8 cellular contexts compared by ENCODE assay signal in the genomic region with DNA sequence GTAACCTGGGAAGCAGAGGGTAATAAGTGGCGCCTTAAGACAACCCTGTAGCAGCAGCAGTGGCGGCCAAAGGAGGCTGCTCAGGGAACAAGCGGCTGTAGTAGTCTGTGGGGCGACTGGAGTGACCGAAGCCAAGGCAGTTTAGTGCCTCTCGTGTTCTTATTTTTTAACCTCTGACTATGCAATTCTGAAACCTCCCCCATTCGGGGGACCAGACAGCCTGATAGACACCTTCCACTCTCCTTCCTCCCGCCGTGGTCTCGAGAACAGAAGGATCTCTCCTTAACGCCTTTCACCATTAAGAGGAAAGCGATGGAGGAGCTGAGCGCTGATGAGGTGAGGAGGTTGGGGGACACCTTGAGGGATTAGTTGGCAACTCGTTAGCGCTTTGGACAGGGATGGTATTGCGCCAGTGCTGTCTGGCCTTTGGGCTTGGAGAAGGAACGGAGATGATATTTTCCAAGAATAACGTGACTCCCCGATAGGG. TPM values are rescaled to one million over a fixed set of nuclear protein-coding genes. Genes with fewer than 3 reads are reported as not detected.
DNase-seq lines count a peak whose midpoint lies in the region; ATAC-seq and TF ChIP-seq lines count a peak whose summit lies in the region.

No MANE protein-coding gene starts in this region.

- peak; percentile 34 for TF ChIP-seq CTCF in HEK293 (tag by site-specific recombination; IDR thresholded peaks at IDR 0.05)

- peak overlapping the region; percentile 94 for H3K27ac ChIP-seq in HEK293 (ENCODE audit: extremely low read depth, low read depth, low read length)
- H3K27ac ChIP-seq in skeletal muscle tissue (ENCODE audit: low read depth, low read length): peak overlapping the region; percentile 99

- peak overlapping the region; percentile 99 for H3K4me3 ChIP-seq in HEK293 (ENCODE audit: low read depth, low read length)
- peak overlapping the region; percentile 90 for H3K4me3 ChIP-seq in iPS-18c (ENCODE audit: insufficient read depth, low read depth, low read length)
- peak overlapping the region; percentile 98 to 100 (median 98) for H3K4me3 ChIP-seq in skeletal muscle tissue (ENCODE audit: low read length in 3 of 3)

- H3K4me3 Mint-ChIP-seq in activated CD8-positive, alpha-beta memory T cell treated with anti-CD3 and anti-CD28 coated beads, Interleukin-2, amount 10 ng/mL, durations not matched to agents 7 days and 5 days: peak overlapping the region; percentile 87

- H3K36me3 ChIP-seq in HEK293 (ENCODE audit: control insufficient read depth in 2 of 2, insufficient read depth in 1 of 2, low read length in 2 of 2) (peaks cover 4 to 9% of the 10 kb centered on the region in 2 experiments; a peak in 2 of 3 replicates), skeletal muscle tissue (ENCODE audit: control insufficient read depth in 3 of 3, insufficient read depth in 3 of 3, low read length in 3 of 3) (peaks cover 2 to 12% (median 3%) of the 10 kb centered on the region in 3 donors)

- peak overlapping the region; percentile 90 for H3K27ac Mint-ChIP-seq in activated CD8-positive, alpha-beta memory T cell treated with anti-CD3 and anti-CD28 coated beads, Interleukin-2, amount 10 ng/mL, durations not matched to agents 7 days and 5 days

- H3K9me3 ChIP-seq in HEK293 (ENCODE audit: control insufficient read depth, insufficient read depth, low read depth, low read length) (no peaks in the 10 kb centered on the region), iPS-18c (ENCODE audit: control insufficient read depth, insufficient read depth, low read length) (no peaks in the 10 kb centered on the region), skeletal muscle tissue (ENCODE audit: control insufficient read depth in 3 of 3, low read length in 3 of 3) (no peaks in the 10 kb centered on the region)

- no peaks in the 10 kb centered on the region for H3K27me3 ChIP-seq in skeletal muscle tissue (ENCODE audit: control insufficient read depth in 3 of 3, insufficient read depth in 3 of 3, low read length in 3 of 3)

- H3K36me3 Mint-ChIP-seq in activated CD8-positive, alpha-beta memory T cell treated with anti-CD3 and anti-CD28 coated beads, Interleukin-2, amount 10 ng/mL, durations not matched to agents 7 days and 5 days: peaks cover 3% of the 10 kb centered on the region

- POLR2A ChIA-PET in HEK293 (lab: Yijun Ruan, JAX): interaction anchor here (0.5 to 3.1 kb wide), 6 partner anchors 29 to 176 kb away, joined by 3 to 26 read pairs (median 4); partner anchors contain the start of genes CTNNBIP1, KIF1B, LZIC and NMNAT1

- no peaks in the 10 kb centered on the region for H3K27me3 Mint-ChIP-seq in activated CD8-positive, alpha-beta memory T cell treated with anti-CD3 and anti-CD28 coated beads, Interleukin-2, amount 10 ng/mL, durations not matched to agents 7 days and 5 days

- H3K4me1 Mint-ChIP-seq in activated CD8-positive, alpha-beta memory T cell treated with anti-CD3 and anti-CD28 coated beads, Interleukin-2, amount 10 ng/mL, durations not matched to agents 7 days and 5 days: peaks cover 24% of the 10 kb centered on the region

- H3K4me1 ChIP-seq in HEK293 (ENCODE audit: control insufficient read depth, insufficient read depth, low read length) (no peaks in the 10 kb centered on the region), skeletal muscle tissue (ENCODE audit: control insufficient read depth in 3 of 3, insufficient read depth in 3 of 3, low read length in 3 of 3) (peaks cover 13 to 21% (median 13%) of the 10 kb centered on the region in 3 donors)

- no peaks in the 10 kb centered on the region for H3K9me3 Mint-ChIP-seq in activated CD8-positive, alpha-beta memory T cell treated with anti-CD3 and anti-CD28 coated beads, Interleukin-2, amount 10 ng/mL, durations not matched to agents 7 days and 5 days (ENCODE audit: low read depth)

- ATAC-seq in activated CD8-positive, alpha-beta memory T cell treated with anti-CD3 and anti-CD28 coated beads, Interleukin-2, amount 10 ng/mL, durations not matched to agents 7 days and 5 days: peak; percentile 25

- DNase-seq in activated CD8-positive, alpha-beta memory T cell treated with anti-CD3 and anti-CD28 coated beads, Interleukin-2, amount 10 ng/mL, durations not matched to agents 7 days and 5 days: peak; percentile 51
- no peak for DNase-seq in activated CD8-positive, alpha-beta memory T cell treated with anti-CD3 and anti-CD28 coated beads for 24 hours
- DNase-seq in NCI-H1930 (lab: John Stamatoyannopoulos, UW): peak; percentile 12 to 48
- DNase-seq in amniotic epithelial cell (ENCODE audit: low read depth): peak; percentile 35
- DNase-seq in AG08396 (ENCODE audit: low spot score): no peak

- peak overlapping the region; percentile 99 for H3K9ac ChIP-seq in skeletal muscle tissue (ENCODE audit: low read depth in 1 of 3, low read length in 3 of 3)

- CTCF ChIA-PET in activated CD8-positive, alpha-beta memory T cell treated with anti-CD3 and anti-CD28 coated beads, Interleukin-2, amount 10 ng/mL, durations not matched to agents 7 days and 5 days (lab: Charles Lee): interaction anchor here (0.7 to 1.3 kb wide), 6 partner anchors 13 to 177 kb away, joined by 3 to 4 read pairs (median 3); partner anchors contain the start of genes KIF1B, LZIC and NMNAT1
- CTCF ChIA-PET in HEK293 (lab: Yijun Ruan, JAX): interaction anchor here (0.5 to 2.2 kb wide), 11 partner anchors 11 to 328 kb away, joined by 3 to 11 read pairs (median 3); no protein-coding TSS in a partner anchor

TF ChIP-seq in HEK293, 187 proteins besides CTCF, POLR2A, EP300 and RAD21 (continues in another document):
- TF ChIP-seq ZNF394 (tag by site-specific recombination; IDR thresholded peaks at IDR 0.05; ENCODE audit: borderline replicate concordance) (peak; percentile 41; the same call in 1 of the 2 replicates), ZNF155 (tag by site-specific recombination; IDR thresholded peaks at IDR 0.05) (no peak), ZSCAN23 (tag by site-specific recombination; IDR thresholded peaks at IDR 0.05) (no peak), ZNF600 (tag by site-specific recombination; IDR thresholded peaks at IDR 0.05) (peak; percentile 18; the same call in 1 of the 2 replicates), ZBTB8A (tag by site-specific recombination; IDR thresholded peaks at IDR 0.05) (0 out of 2 replicates have a peak, but pooled peaks have one; percentile 26), SCRT2 (tag by site-specific recombination; IDR thresholded peaks at IDR 0.05) (no peak), HOXC10 (CRISPR knock-in tag; IDR thresholded peaks at IDR 0.05) (no peak), ZNF658 (tag by site-specific recombination; IDR thresholded peaks at IDR 0.05) (no peak), ZFP3 (tag by site-specific recombination; IDR thresholded peaks at IDR 0.05; ENCODE audit: low read depth) (no peak), ZBTB17 (tag by site-specific recombination; IDR thresholded peaks at IDR 0.05) (peak; percentile 61), PRDM1 (tag by site-specific recombination; IDR thresholded peaks at IDR 0.05) (peak; percentile 78), HOXD13 (CRISPR knock-in tag; IDR thresholded peaks at IDR 0.05; ENCODE audit: borderline replicate concordance) (no peak), ZNF221 (tag by site-specific recombination; IDR thresholded peaks at IDR 0.05; ENCODE audit: borderline replicate concordance) (no peak), ZFP37 (tag by site-specific recombination; IDR thresholded peaks at IDR 0.05) (0 out of 2 replicates have a peak, but pooled peaks have one; percentile 79), ZNF133 (tag by site-specific recombination; IDR thresholded peaks at IDR 0.05) (no peak), KLF1 (tag by site-specific recombination; IDR thresholded peaks at IDR 0.05) (no peak), ZNF76 (tag by site-specific recombination; IDR thresholded peaks at IDR 0.05; ENCODE audit: borderline replicate concordance, low read depth) (0 out of 2 replicates have a peak, but pooled peaks have one; percentile 0), ZNF747 (tag by site-specific recombination; IDR thresholded peaks at IDR 0.05) (no peak), ZNF202 (tag by site-specific recombination; IDR thresholded peaks at IDR 0.05; ENCODE audit: borderline replicate concordance) (no peak), ZNF248 (tag by site-specific recombination; IDR thresholded peaks at IDR 0.05) (no peak), FEZF1 (tag by site-specific recombination; IDR thresholded peaks at IDR 0.05) (no peak), TRIM28 (IDR thresholded peaks at IDR 0.05; ENCODE audit: borderline replicate concordance, low read length) (peak; percentile 85)
- TF ChIP-seq, protein P1, sequence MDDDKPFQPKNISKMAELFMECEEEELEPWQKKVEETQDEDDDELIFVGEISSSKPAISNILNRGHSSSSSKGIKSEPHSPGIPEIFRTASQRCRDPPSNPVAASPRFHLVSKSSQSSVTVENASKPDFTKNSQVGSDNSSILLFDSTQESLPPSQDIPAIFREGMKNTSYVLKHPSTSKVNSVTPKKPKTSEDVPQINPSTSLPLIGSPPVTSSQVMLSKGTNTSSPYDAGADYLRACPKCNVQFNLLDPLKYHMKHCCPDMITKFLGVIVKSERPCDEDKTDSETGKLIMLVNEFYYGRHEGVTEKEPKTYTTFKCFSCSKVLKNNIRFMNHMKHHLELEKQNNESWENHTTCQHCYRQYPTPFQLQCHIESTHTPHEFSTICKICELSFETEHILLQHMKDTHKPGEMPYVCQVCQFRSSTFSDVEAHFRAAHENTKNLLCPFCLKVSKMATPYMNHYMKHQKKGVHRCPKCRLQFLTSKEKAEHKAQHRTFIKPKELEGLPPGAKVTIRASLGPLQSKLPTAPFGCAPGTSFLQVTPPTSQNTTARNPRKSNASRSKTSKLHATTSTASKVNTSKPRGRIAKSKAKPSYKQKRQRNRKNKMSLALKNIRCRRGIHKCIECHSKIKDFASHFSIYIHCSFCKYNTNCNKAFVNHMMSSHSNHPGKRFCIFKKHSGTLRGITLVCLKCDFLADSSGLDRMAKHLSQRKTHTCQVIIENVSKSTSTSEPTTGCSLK (tag by site-specific recombination; IDR thresholded peaks at IDR 0.05): no peak

RNA-seq across cellular contexts. Expression of gene UBE4B, which starts 0.6 kb away (rescaled TPM):
- total RNA-seq in activated CD8-positive, alpha-beta memory T cell treated with anti-CD3 and anti-CD28 coated beads, Interleukin-2, amount 10 ng/mL, durations not matched to agents 7 days and 5 days: 10 to 100 TPM; 28.7 to 30.4 TPM
- total RNA-seq in skeletal muscle tissue: 25.1 TPM

RNA-seq across cellular contexts. Expression of gene RBP7, which starts 36.4 kb away (rescaled TPM):
- not detected for total RNA-seq in activated CD8-positive, alpha-beta memory T cell treated with anti-CD3 and anti-CD28 coated beads, Interleukin-2, amount 10 ng/mL, durations not matched to agents 7 days and 5 days
- 11.0 TPM for total RNA-seq in skeletal muscle tissue

Comparison
In these comparisons a context has a peak if more than half of its experiments do, and no peak if none do; other contexts are left out.
1. DNase-seq: peak in activated CD8-positive, alpha-beta memory T cell treated with anti-CD3 and anti-CD28 coated beads, Interleukin-2, amount 10 ng/mL, durations not matched to agents 7 days and 5 days (single experiment), NCI-H1930 (2 of 2) and amniotic epithelial cell (single experiment); none in activated CD8-positive, alpha-beta memory T cell treated with anti-CD3 and anti-CD28 coated beads for 24 hours (single experiment) and AG08396 (single experiment).
2. RNA of gene RBP7, which starts 36.4 kb away (total RNA-seq): 11.0 TPM in skeletal muscle tissue (single experiment); not detected in activated CD8-positive, alpha-beta memory T cell treated with anti-CD3 and anti-CD28 coated beads, Interleukin-2, amount 10 ng/mL, durations not matched to agents 7 days and 5 days; every median in the first group is over 10 times any median in the second.
3. Peak in every context shown above with its lines, with median percentiles within 50 percentile points of each other: H3K4me3 ChIP-seq.